12 cellular contexts compared by ENCODE assay signal in the genomic region with DNA sequence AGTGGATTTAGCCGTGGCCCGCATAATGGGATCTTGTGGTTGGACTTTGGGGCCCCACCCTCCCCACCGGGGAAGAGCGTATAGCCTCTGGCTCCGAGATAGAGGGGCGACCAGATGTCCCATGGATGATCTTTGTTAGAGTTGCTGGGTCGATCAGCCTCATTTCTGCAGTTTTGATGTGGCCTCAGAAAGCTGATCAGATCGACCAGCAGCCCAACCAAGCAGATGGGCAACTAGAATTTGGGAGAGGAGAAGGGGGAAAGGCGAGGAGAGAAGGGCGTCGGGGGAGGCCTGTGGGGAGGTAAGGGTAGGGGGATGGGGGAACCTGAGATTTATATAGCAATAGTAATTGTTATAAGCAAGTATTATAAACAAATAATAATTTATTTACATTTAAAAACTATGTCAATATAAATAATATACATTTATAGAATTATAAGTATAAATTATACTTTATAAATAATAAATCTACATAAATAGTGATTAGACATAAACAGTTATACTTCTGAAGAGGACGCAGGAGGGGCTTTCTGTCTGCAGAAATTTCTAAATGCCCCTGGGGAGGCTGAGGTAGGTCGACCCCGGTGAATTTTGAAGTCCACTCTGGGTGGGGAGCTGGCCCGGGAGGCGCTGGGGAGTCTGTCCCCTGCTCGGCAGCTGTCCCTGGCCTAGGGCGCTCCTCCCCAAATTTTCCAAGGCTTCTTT.
A peak's percentile ranks its signal among the peaks of the same experiment; 100 is the strongest.
DNase-seq lines count a peak whose midpoint lies in the region; TF ChIP-seq lines count a peak whose summit lies in the region.
"Had no signal": no experiment of that assay in that cellular context is flagged by ENCODE, and none has a peak within 500 bp of the region (broad histone marks: within the 10 kb centered on the region; RNA-seq: fewer than 3 reads in every experiment).

No MANE protein-coding gene starts in this region.

- H4K8ac ChIP-seq in trophoblast cell (ENCODE audit: low read depth, low read length) = no peak overlapping the region

- H3K9ac ChIP-seq in trophoblast cell (ENCODE audit: low read length) = no peak overlapping the region

- H3K27me3 Mint-ChIP-seq in Calu3 (ENCODE audit: unreplicated experiment) = peaks cover 75% of the 10 kb centered on the region

- CTCF ChIA-PET in Calu3 (lab: Charles Lee) = interaction anchor here (1.0 to 1.3 kb wide), 4 partner anchors 55 to 393 kb away, joined by 4 to 12 read pairs (median 7); no protein-coding TSS in a partner anchor

- TF ChIP-seq CTCF in Calu3 (IDR thresholded peaks at IDR 0.05; ENCODE audit: unreplicated experiment) = no peak
- TF ChIP-seq CTCF in LNCaP clone FGC (IDR thresholded peaks at IDR 0.05; ENCODE audit: control insufficient read depth, extremely low read depth, insufficient read depth) = no peak
- no peak for TF ChIP-seq CTCF in epithelial cell of proximal tubule (conservative IDR thresholded peaks at IDR 0.05; ENCODE audit: low read depth, low read length)

- no peaks in the 10 kb centered on the region for H3K9me3 ChIP-seq in trophoblast cell (ENCODE audit: insufficient read depth, low read depth, low read length)
- H3K9me3 ChIP-seq in effector memory CD4-positive, alpha-beta T cell (ENCODE audit: control insufficient read depth, low read length) = no peaks in the 10 kb centered on the region
- H3K9me3 ChIP-seq: stomach had no signal

- no peak overlapping the region for H2AFZ ChIP-seq in trophoblast cell (ENCODE audit: insufficient read depth, low read length, poor library complexity)

- no TSS peak for BruUV-seq in Calu3 (replicated peaks; lab: Mats Ljungman, UMichigan)

- H2BK12ac ChIP-seq in trophoblast cell (ENCODE audit: low read length) = no peak overlapping the region

- no peak overlapping the region for H4K12ac ChIP-seq in trophoblast cell (ENCODE audit: low read depth, low read length)

- no peaks in the 10 kb centered on the region for H3K36me3 ChIP-seq in trophoblast cell (ENCODE audit: control insufficient read depth in 1 of 2, insufficient read depth in 2 of 2, low read length in 2 of 2)
- no peaks in the 10 kb centered on the region for H3K36me3 ChIP-seq in effector memory CD4-positive, alpha-beta T cell (ENCODE audit: control insufficient read depth, insufficient read depth, low read length)
- H3K36me3 ChIP-seq: stomach had no signal

- H3K9me3 Mint-ChIP-seq in Calu3 (ENCODE audit: low read depth, unreplicated experiment) = no peaks in the 10 kb centered on the region
- H3K9me3 Mint-ChIP-seq: activated B cell treated with CpG ODN at 0.5 μM for 24 hours had no signal

- peaks cover 0 to 3% of the 10 kb centered on the region in 2 experiments for H3K4me1 ChIP-seq in trophoblast cell (ENCODE audit: control insufficient read depth in 1 of 2, insufficient read depth in 2 of 2, low read length in 2 of 2)
- H3K4me1 ChIP-seq in effector memory CD4-positive, alpha-beta T cell (ENCODE audit: control insufficient read depth, insufficient read depth, low read length, poor library complexity, severe bottlenecking) = peaks cover 4% of the 10 kb centered on the region

- H3K23ac ChIP-seq in trophoblast cell (ENCODE audit: low read length) = no peak overlapping the region

- H3K4me1 Mint-ChIP-seq in Calu3 (ENCODE audit: low read depth, unreplicated experiment) = peaks cover 8% of the 10 kb centered on the region

- no peaks in the 10 kb centered on the region for H3K79me1 ChIP-seq in trophoblast cell (ENCODE audit: low read length)

- H3K4ac ChIP-seq in trophoblast cell (ENCODE audit: low read depth, low read length) = no peak overlapping the region

- no CpG with 5 or more reads among the region's 18 CpGs for WGBS in trophoblast cell (ENCODE audit: extremely low coverage, insufficient coverage, insufficient read length)

- no peak overlapping the region for H3K14ac ChIP-seq in trophoblast cell (ENCODE audit: low read length)

- peak overlapping the region; percentile 45 for H2BK120ac ChIP-seq in trophoblast cell (ENCODE audit: insufficient read depth, low read length, poor library complexity)

- intact Hi-C loops in Calu3 (cut with micrococcal nuclease; ENCODE audit: unreplicated experiment) = loop anchor here (10.0 kb wide), 3 partner anchors 58 to 388 kb away; a partner anchor contains a TSS

- peak overlapping the region; percentile 26 for H3K4me3 Mint-ChIP-seq in Calu3 (ENCODE audit: low read depth, unreplicated experiment)

- H3K18ac ChIP-seq in trophoblast cell (ENCODE audit: low read length) = no peak overlapping the region

- H3K4me2 ChIP-seq in trophoblast cell (ENCODE audit: low read length) = peak overlapping the region; percentile 50

- no peak overlapping the region for H3K27ac ChIP-seq in trophoblast cell (ENCODE audit: low read depth, low read length)
- no peak overlapping the region for H3K27ac ChIP-seq in effector memory CD4-positive, alpha-beta T cell (ENCODE audit: insufficient read depth, low read length, poor library complexity, severe bottlenecking)

- no peak overlapping the region for H4K91ac ChIP-seq in trophoblast cell (ENCODE audit: low read depth, low read length)

- no peak for DNase-seq in Calu3
- no peak for DNase-seq in LNCaP clone FGC (ENCODE audit: low read depth)
- DNase-seq in epithelial cell of proximal tubule (ENCODE audit: low read depth) = no peak
- DNase-seq in trophoblast cell = no peak
- DNase-seq in effector memory CD4-positive, alpha-beta T cell = no peak
- DNase-seq in NCI-H1105 treated with DMSO at 0.1 percent for 48 hours (lab: John Stamatoyannopoulos, UW) = no peak
- no peak for DNase-seq in RPMI8226
- DNase-seq in activated CD4-positive, alpha-beta T cell treated with anti-CD3 and anti-CD28 coated beads for 4 hours = no peak
- DNase-seq: GF-D8, NCI-H1417 treated with DMSO at 0.1 percent for 48 hours had no signal

- H3K27me3 ChIP-seq in trophoblast cell (ENCODE audit: insufficient read depth, low read length) = no peaks in the 10 kb centered on the region
- peaks cover 5% of the 10 kb centered on the region for H3K27me3 ChIP-seq in effector memory CD4-positive, alpha-beta T cell (replicated peaks; ENCODE audit: control insufficient read depth, insufficient read depth, low read length, poor library complexity, severe bottlenecking)

- no peak overlapping the region for H3K27ac Mint-ChIP-seq in Calu3 (ENCODE audit: unreplicated experiment)
- H3K27ac Mint-ChIP-seq: activated B cell treated with CpG ODN at 0.5 μM for 24 hours had no signal

- H2AK5ac ChIP-seq in trophoblast cell (ENCODE audit: low read length) = no peak overlapping the region

- no peaks in the 10 kb centered on the region for H3K79me2 ChIP-seq in trophoblast cell (ENCODE audit: control insufficient read depth, insufficient read depth, low read length, poor library complexity)

- peaks cover 8% of the 10 kb centered on the region for H3K36me3 Mint-ChIP-seq in Calu3 (ENCODE audit: insufficient read depth, unreplicated experiment)

- 0 out of 2 replicates have a peak overlapping the region, but pooled peaks have one; percentile 25 for H3K4me3 ChIP-seq in LNCaP clone FGC (ENCODE audit: low read depth, low read length)
- peak overlapping the region; percentile 32 for H3K4me3 ChIP-seq in epithelial cell of proximal tubule (ENCODE audit: low read depth, low read length)
- no peak overlapping the region for H3K4me3 ChIP-seq in trophoblast cell (ENCODE audit: low read depth, low read length)
- no peak overlapping the region for H3K4me3 ChIP-seq in effector memory CD4-positive, alpha-beta T cell (ENCODE audit: insufficient read depth, low read depth, low read length, poor library complexity, severe bottlenecking)

- H2BK5ac ChIP-seq in trophoblast cell (ENCODE audit: low read depth, low read length, poor library complexity) = no peak overlapping the region

Comparison
In these comparisons a context has a peak if more than half of its experiments do, and no peak if none do; other contexts are left out.
1. H3K4me3 ChIP-seq: peak in LNCaP clone FGC (single experiment) and epithelial cell of proximal tubule (single experiment); none in trophoblast cell (single experiment) and effector memory CD4-positive, alpha-beta T cell (single experiment).